ENCODE assay signal across 8 cellular contexts in the genomic region with DNA sequence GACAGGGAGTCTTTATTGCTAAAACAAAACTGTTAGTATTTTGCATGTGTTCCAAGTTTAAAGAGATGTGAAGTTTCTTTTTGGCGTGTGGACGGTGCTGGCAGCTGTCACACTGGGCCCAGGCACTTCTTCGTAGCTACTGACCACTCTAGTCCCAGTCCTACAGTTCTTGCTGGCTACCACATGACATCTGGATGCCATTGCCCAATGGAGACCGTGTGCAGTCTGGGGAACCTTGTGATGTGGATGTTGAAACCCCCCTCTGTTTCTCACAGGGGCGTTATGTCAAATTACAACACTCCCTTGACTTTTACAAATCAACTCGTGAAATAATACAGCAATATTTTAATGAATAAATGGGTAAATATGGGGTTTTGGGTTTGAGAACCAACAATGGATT. TPM values are rescaled to one million over a fixed set of nuclear protein-coding genes. Genes with fewer than 3 reads are reported as not detected.
DNase-seq lines count a peak whose midpoint lies in the region; ATAC-seq, FAIRE-seq and TF ChIP-seq lines count a peak whose summit lies in the region.

No MANE protein-coding gene starts in this region.

- peak overlapping the region; percentile 95; the same call in 1 of the 2 replicates for H3K27ac ChIP-seq in PC-9
- H3K27ac ChIP-seq in endothelial cell of umbilical vein (ENCODE audit: insufficient read depth, low read depth, low read length) = no peak overlapping the region

- no peaks in the 10 kb centered on the region for H3K27me3 Mint-ChIP-seq in osteocyte (ENCODE audit: unreplicated experiment)

- H3K27ac Mint-ChIP-seq in osteocyte (ENCODE audit: unreplicated experiment) = peak overlapping the region; percentile 97

- no peak overlapping the region for H3K9ac ChIP-seq in endothelial cell of umbilical vein (replicated peaks; ENCODE audit: extremely low read depth, insufficient read depth, low read length)

- no peaks in the 10 kb centered on the region for H4K20me1 ChIP-seq in PC-9 (ENCODE audit: insufficient read depth)
- no peaks in the 10 kb centered on the region for H4K20me1 ChIP-seq in endothelial cell of umbilical vein (replicated peaks; ENCODE audit: control insufficient read depth, extremely low read depth, insufficient read depth, low read length)

- H3K4me1 ChIP-seq in PC-9 (replicated peaks; ENCODE audit: insufficient read depth) (peaks cover 45% of the 10 kb centered on the region), endothelial cell of umbilical vein (ENCODE audit: control insufficient read depth, extremely low read depth, insufficient read depth, low read length) (peaks cover 15% of the 10 kb centered on the region)

- CTCF ChIA-PET in PC-9 (lab: Charles Lee) (interaction anchor here (0.5 kb wide), 1 partner anchor 37 kb away, joined by 3 read pairs; no protein-coding TSS in a partner anchor), endothelial cell of umbilical vein (lab: Charles Lee) (no interaction called here)

- H3K4me1 Mint-ChIP-seq in osteocyte (ENCODE audit: unreplicated experiment) = peaks cover 48% of the 10 kb centered on the region

- peak overlapping the region; percentile 92 for H3K4me3 Mint-ChIP-seq in osteocyte (ENCODE audit: unreplicated experiment)

- TF ChIP-seq CTCF in PC-9 (conservative IDR thresholded peaks at IDR 0.05) (no peak), endothelial cell of umbilical vein (IDR thresholded peaks at IDR 0.05; ENCODE audit: extremely low read depth in 1 of 2, insufficient read depth in 1 of 2, low read depth in 1 of 2, low read length in 2 of 2) (no peak), osteocyte (IDR thresholded peaks at IDR 0.05) (no peak)

- dilution Hi-C loops in endothelial cell of umbilical vein (cut with MboI; ENCODE audit: extremely low pct_ligation_motif_present, low sequenced_read_pairs) = no loop called here

- H3K36me3 Mint-ChIP-seq in osteocyte (ENCODE audit: unreplicated experiment) = no peaks in the 10 kb centered on the region

- intact Hi-C loops in PC-9 (cut with micrococcal nuclease; ENCODE audit: unreplicated experiment) = loop anchor here (2.0 kb wide), 3 partner anchors 30 to 456 kb away; no protein-coding TSS in a partner anchor
- intact Hi-C loops in endothelial cell of umbilical vein (cut with micrococcal nuclease) = loop anchor here (5.0 kb wide), 1 partner anchor 745 kb away; no protein-coding TSS in a partner anchor

- FAIRE-seq in endothelial cell of umbilical vein (lab: Jason Lieb, UNC) = no peak

- ATAC-seq in GM18520 (IDR thresholded peaks at IDR 0.05; ENCODE audit: unreplicated experiment) (peak; percentile 27), HG02588 (IDR thresholded peaks at IDR 0.05; ENCODE audit: unreplicated experiment) (peak; percentile 17)

- H3K9me2 ChIP-seq in PC-9 (ENCODE audit: insufficient read depth) = no peaks in the 10 kb centered on the region

- H3K27me3 ChIP-seq in PC-9 (ENCODE audit: insufficient read depth, low read depth) (no peaks in the 10 kb centered on the region), endothelial cell of umbilical vein (ENCODE audit: control insufficient read depth in 2 of 2, insufficient read depth in 2 of 2, low read length in 2 of 2) (no peaks in the 10 kb centered on the region)

- BruUV-seq in PC-9 (replicated peaks; lab: Mats Ljungman, UMichigan) (no TSS peak), endothelial cell of umbilical vein (replicated peaks; lab: Mats Ljungman, UMichigan) (no TSS peak)

- peaks cover 38% of the 10 kb centered on the region for H3K79me2 ChIP-seq in PC-9 (ENCODE audit: low read depth)
- H3K79me2 ChIP-seq in endothelial cell of umbilical vein (ENCODE audit: control insufficient read depth, insufficient read depth, low read length) = peaks cover 3% of the 10 kb centered on the region

- no peaks in the 10 kb centered on the region for H3K36me3 ChIP-seq in PC-9 (ENCODE audit: low read depth)
- no peaks in the 10 kb centered on the region for H3K36me3 ChIP-seq in endothelial cell of umbilical vein (ENCODE audit: control insufficient read depth in 2 of 2, extremely low read depth in 1 of 2, insufficient read depth in 2 of 2, low read length in 2 of 2)

- no peaks in the 10 kb centered on the region for H3K9me3 Mint-ChIP-seq in osteocyte (ENCODE audit: unreplicated experiment)

- H3K4me2 ChIP-seq in PC-9 = peak overlapping the region; percentile 93
- peak overlapping the region; percentile 70 for H3K4me2 ChIP-seq in endothelial cell of umbilical vein (ENCODE audit: insufficient read depth, low read length)

- H3K9me3 ChIP-seq in PC-9 (ENCODE audit: insufficient read depth, low read depth) (no peaks in the 10 kb centered on the region), endothelial cell of umbilical vein (replicated peaks; ENCODE audit: control insufficient read depth, insufficient read depth, low read length) (no peaks in the 10 kb centered on the region)

- POLR2A ChIA-PET in PC-9 (lab: Charles Lee; ENCODE audit: unreplicated experiment) (no interaction called here), endothelial cell of umbilical vein (lab: Charles Lee) (no interaction called here)

- no peaks in the 10 kb centered on the region for H3K9me1 ChIP-seq in endothelial cell of umbilical vein (replicated peaks; ENCODE audit: control insufficient read depth, extremely low read depth, insufficient read depth, low read length)

- H3K4me3 ChIP-seq in PC-9 (peak overlapping the region; percentile 65; the same call in 1 of the 2 replicates), endothelial cell of umbilical vein (replicated peaks in 1 of 3; ENCODE audit: insufficient read depth in 1 of 3, low read depth in 1 of 3, low read length in 3 of 3) (peak overlapping the region in 1 of 3 experiments; percentile 71)

- H2AFZ ChIP-seq in PC-9 (no peak overlapping the region), endothelial cell of umbilical vein (ENCODE audit: low read depth, low read length) (no peak overlapping the region)

- peaks cover 17% of the 10 kb centered on the region; the same call in 1 of the 2 replicates for H3F3A ChIP-seq in PC-9 (ENCODE audit: insufficient read depth, low read depth)

- DNase-seq in PC-9 (no peak), endothelial cell of umbilical vein (ENCODE audit: low read depth, low spot score) (no peak), osteocyte (ENCODE audit: extremely low spot score, unreplicated experiment) (no peak), HuH-7.5 (ENCODE audit: low spot score) (no peak), activated gamma-delta T cell treated with Interleukin-2 at 50 U/mL for 16 hours (no peak)
- no peak for DNase-seq in stimulated activated CD4-positive, alpha-beta T cell treated with anti-CD3 and anti-CD28 coated beads, Interleukin-2, amount 100 ng/mL, for 24 hours

- no peak for TF ChIP-seq POLR2A in endothelial cell of umbilical vein (IDR thresholded peaks at IDR 0.05; ENCODE audit: low read depth, low read length)

TF ChIP-seq in endothelial cell of umbilical vein, 7 proteins besides CTCF, POLR2A, EP300 and RAD21:
- no peak for TF ChIP-seq EZH2 (IDR thresholded peaks at IDR 0.05; ENCODE audit: borderline replicate concordance, low read depth, low read length, severe bottlenecking)
- no peak for TF ChIP-seq FOS (IDR thresholded peaks at IDR 0.05; ENCODE audit: borderline replicate concordance, insufficient read depth, low read length)
- no peak for TF ChIP-seq JUN (IDR thresholded peaks at IDR 0.05; ENCODE audit: borderline replicate concordance, insufficient read depth, insufficient read length, low read depth)
- TF ChIP-seq, protein P1, sequence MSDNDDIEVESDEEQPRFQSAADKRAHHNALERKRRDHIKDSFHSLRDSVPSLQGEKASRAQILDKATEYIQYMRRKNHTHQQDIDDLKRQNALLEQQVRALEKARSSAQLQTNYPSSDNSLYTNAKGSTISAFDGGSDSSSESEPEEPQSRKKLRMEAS (IDR thresholded peaks at IDR 0.05; ENCODE audit: insufficient read depth, insufficient read length) = no peak
- TF ChIP-seq MYC (IDR thresholded peaks at IDR 0.05; ENCODE audit: low read depth, low read length) = no peak
- no peak for TF ChIP-seq POLR2AphosphoS5 (IDR thresholded peaks at IDR 0.05; ENCODE audit: insufficient read depth, low read depth, low read length)
- TF ChIP-seq GATA2 (IDR thresholded peaks at IDR 0.05; ENCODE audit: insufficient read depth, insufficient read length, low read depth, low read length) = no peak

RNA-seq across cellular contexts. Expression of a gene that starts 1.1 kb away (rescaled TPM):
- total RNA-seq in PC-9 (2021) (47.1 and 67.8 TPM in 2 replicates), endothelial cell of umbilical vein (29.3 and 37.0 TPM in 2 replicates), osteocyte (21.4 and 21.8 TPM in 2 replicates)
- polyA plus RNA-seq in endothelial cell of umbilical vein = 5.2 and 6.6 TPM in 2 replicates
- 7.1 and 7.2 TPM in 2 replicates for polyA plus RNA-seq in endothelial cell of umbilical vein (2011; cell fraction: cytosol; rRNA removed)
- 12.1 and 14.2 TPM in 2 replicates for polyA plus RNA-seq in endothelial cell of umbilical vein (2011; cell fraction: nucleus; rRNA removed)
- polyA plus RNA-seq in endothelial cell of umbilical vein (2012) = 19.9 and 26.6 TPM in 2 replicates
- 56.9 and 58.6 TPM in 2 replicates for polyA minus RNA-seq in endothelial cell of umbilical vein
- polyA minus RNA-seq in endothelial cell of umbilical vein (2011; cell fraction: cytosol; rRNA and poly(A)+ RNA removed) = 36.3 TPM
- 21.3 and 30.3 TPM in 2 replicates for polyA minus RNA-seq in endothelial cell of umbilical vein (2011; cell fraction: nucleus; rRNA and poly(A)+ RNA removed)
